Comparison of ENCODE assay signal across 8 cellular contexts in genomic region chr2:160270571-160271113, GRCh38.
DNase-seq lines count a peak whose midpoint lies in the region; ATAC-seq lines count a peak whose summit lies in the region.

No MANE protein-coding gene starts in this region.

- H3K36me3 ChIP-seq in ACC112 (ENCODE audit: insufficient read depth, low read length) (peaks cover 29% of the 10 kb centered on the region), duodenal mucosa (ENCODE audit: control insufficient read depth in 1 of 2, insufficient read depth in 2 of 2, low read length in 2 of 2) (no peaks in the 10 kb centered on the region), muscle layer of colon (ENCODE audit: insufficient read depth, low read length) (peaks cover 21% of the 10 kb centered on the region)

- H3K27me3 Mint-ChIP-seq in IgD-negative memory B cell: no peaks in the 10 kb centered on the region

- H3K9ac ChIP-seq in duodenal mucosa (ENCODE audit: low read depth in 1 of 2, low read length in 2 of 2) (peak overlapping the region; percentile 72 to 83), muscle layer of colon (ENCODE audit: low read length) (peak overlapping the region; percentile 77)

- H3K27me3 ChIP-seq in ACC112 (ENCODE audit: insufficient read depth, low read length): no peaks in the 10 kb centered on the region
- H3K27me3 ChIP-seq in duodenal mucosa (ENCODE audit: control insufficient read depth in 1 of 2, insufficient read depth in 2 of 2, low read length in 2 of 2): no peaks in the 10 kb centered on the region
- H3K27me3 ChIP-seq in muscle layer of colon (ENCODE audit: control insufficient read depth in 1 of 2, insufficient read depth in 2 of 2, low read length in 2 of 2): no peaks in the 10 kb centered on the region

- H3K4me3 Mint-ChIP-seq in IgD-negative memory B cell: peak overlapping the region; percentile 75 to 87 (median 80)

- peak overlapping the region; percentile 89 for H3K27ac ChIP-seq in ACC112 (ENCODE audit: low read depth, low read length)
- peak overlapping the region; percentile 87 for H3K27ac ChIP-seq in duodenal mucosa (ENCODE audit: low read depth, low read length)
- peak overlapping the region; percentile 97 for H3K27ac ChIP-seq in muscle layer of colon (ENCODE audit: low read depth, low read length)

- H3K27ac Mint-ChIP-seq in IgD-negative memory B cell: peak overlapping the region in 1 of 3 donors; percentile 27

- H3K4me1 ChIP-seq in ACC112 (ENCODE audit: control insufficient read depth, insufficient read depth, low read length, unreplicated experiment) (peaks cover 34% of the 10 kb centered on the region), duodenal mucosa (ENCODE audit: control insufficient read depth in 1 of 2, insufficient read depth in 2 of 2, low read length in 2 of 2) (peaks cover 22 to 23% of the 10 kb centered on the region in 2 donors), muscle layer of colon (ENCODE audit: insufficient read depth, low read length) (peaks cover 26% of the 10 kb centered on the region)

- peak overlapping the region; percentile 66 for H3K4me3 ChIP-seq in ACC112 (ENCODE audit: low read depth, low read length)
- peak overlapping the region; percentile 58 to 83 for H3K4me3 ChIP-seq in duodenal mucosa (ENCODE audit: low read depth in 1 of 2, low read length in 2 of 2)
- peak overlapping the region; percentile 79 to 81 for H3K4me3 ChIP-seq in muscle layer of colon (ENCODE audit: low read depth in 1 of 2, low read length in 2 of 2)

- peaks cover 2% of the 10 kb centered on the region for H3K79me2 ChIP-seq in ACC112 (ENCODE audit: control insufficient read depth, insufficient read depth, low read length, unreplicated experiment)

- H2AFZ ChIP-seq in ACC112 (ENCODE audit: low read length, unreplicated experiment): peak overlapping the region; percentile 15

- peaks cover 7 to 16% (median 11%) of the 10 kb centered on the region in 3 donors for H3K4me1 Mint-ChIP-seq in IgD-negative memory B cell

- H3K9me3 Mint-ChIP-seq in IgD-negative memory B cell: no peaks in the 10 kb centered on the region

- no peak for ATAC-seq in GM21723 (IDR thresholded peaks at IDR 0.05; ENCODE audit: unreplicated experiment)

- H3K36me3 Mint-ChIP-seq in IgD-negative memory B cell: peaks cover 4% of the 10 kb centered on the region

- DNase-seq in GF-D8 (lab: John Stamatoyannopoulos, UW) (no peak), NCI-H2029 (lab: John Stamatoyannopoulos, UW) (no peak), NCI-H2171 (lab: John Stamatoyannopoulos, UW) (no peak)

- H3K9me3 ChIP-seq in duodenal mucosa (ENCODE audit: control insufficient read depth in 1 of 2, low read length in 2 of 2): no peaks in the 10 kb centered on the region
- no peaks in the 10 kb centered on the region for H3K9me3 ChIP-seq in muscle layer of colon (ENCODE audit: low read length)
